ENCODE assay signal across 8 cellular contexts in genomic region chr12:27243804-27244679, GRCh38. TPM values are rescaled to one million over a fixed set of nuclear protein-coding genes. Genes with fewer than 3 reads are reported as not detected.
DNase-seq lines count a peak whose midpoint lies in the region; ATAC-seq and TF ChIP-seq lines count a peak whose summit lies in the region.

TSS of gene STK38L (plus strand) at chr12:27244286. CDS start at chr12:27297721, 53,435 bp downstream.

- H3K27me3 ChIP-seq in kidney epithelial cell (ENCODE audit: control insufficient read depth, insufficient read depth, low read length), result no peaks in the 10 kb centered on the region

- H3K4me3 Mint-ChIP-seq in chondrocyte (ENCODE audit: unreplicated experiment), result peak within 1 kb of the TSS; percentile 100

- H3K4me3 ChIP-seq in kidney epithelial cell (ENCODE audit: low read depth, low read length), result peak within 1 kb of the TSS; percentile 78

- peaks cover 9% of the 10 kb centered on the region for H3K36me3 Mint-ChIP-seq in chondrocyte (ENCODE audit: low read depth)

- TF ChIP-seq CTCF in chondrocyte (IDR thresholded peaks at IDR 0.05) (peak; percentile 68), kidney epithelial cell (IDR thresholded peaks at IDR 0.05; ENCODE audit: insufficient read depth, low read length, poor library complexity, severe bottlenecking) (no peak)

- no peaks in the 10 kb centered on the region for H3K9me3 Mint-ChIP-seq in chondrocyte (ENCODE audit: low read depth)

- no peaks in the 10 kb centered on the region for H3K27me3 Mint-ChIP-seq in chondrocyte (ENCODE audit: low read depth)

- H3K27ac Mint-ChIP-seq in chondrocyte (ENCODE audit: unreplicated experiment), result peak within 1 kb of the TSS; percentile 96

- ATAC-seq in GM19035 (IDR thresholded peaks at IDR 0.05; ENCODE audit: unreplicated experiment) (peak; percentile 90), HG03354 (IDR thresholded peaks at IDR 0.05; ENCODE audit: poor library complexity, severe bottlenecking, unreplicated experiment) (peak; percentile 95)

- DNase-seq in Ammon's horn (ENCODE audit: low spot score) (peak; percentile 94), NCI-H446 (lab: John Stamatoyannopoulos, UW) (peak; percentile 85 to 94), chondrocyte (ENCODE audit: low spot score) (peak; percentile 99), kidney epithelial cell (ENCODE audit: low read depth) (peak; percentile 78)
- DNase-seq in activated CD4-positive, alpha-beta T cell treated with anti-CD3 and anti-CD28 coated beads for 24 hours (ENCODE audit: low read depth in 2 of 2), result peak; percentile 93 to 94
- peak; percentile 94 to 98 for DNase-seq in stimulated activated CD4-positive, alpha-beta T cell treated with anti-CD3 and anti-CD28 coated beads, Interleukin-15, amount 100 ng/mL, for 48 hours (ENCODE audit: low read depth in 2 of 2)

- H3K4me1 Mint-ChIP-seq in chondrocyte (ENCODE audit: low read depth), result peaks cover 36% of the 10 kb centered on the region

- H3K36me3 ChIP-seq in kidney epithelial cell (ENCODE audit: control insufficient read depth, insufficient read depth, low read length), result no peaks in the 10 kb centered on the region

RNA-seq across cellular contexts. Expression of gene STK38L, which starts in this region (rescaled TPM):
- total RNA-seq in chondrocyte, result 219 to 248 TPM (median 222 TPM) in 3 replicates
- 20.3 and 28.0 TPM in 2 replicates for total RNA-seq in kidney epithelial cell

Comparison
In these comparisons a context has a peak if more than half of its experiments do, and no peak if none do; other contexts are left out.
1. Peak in every context shown above with its lines: DNase-seq, ATAC-seq and H3K4me3 ChIP-seq.